In the genomic region with DNA sequence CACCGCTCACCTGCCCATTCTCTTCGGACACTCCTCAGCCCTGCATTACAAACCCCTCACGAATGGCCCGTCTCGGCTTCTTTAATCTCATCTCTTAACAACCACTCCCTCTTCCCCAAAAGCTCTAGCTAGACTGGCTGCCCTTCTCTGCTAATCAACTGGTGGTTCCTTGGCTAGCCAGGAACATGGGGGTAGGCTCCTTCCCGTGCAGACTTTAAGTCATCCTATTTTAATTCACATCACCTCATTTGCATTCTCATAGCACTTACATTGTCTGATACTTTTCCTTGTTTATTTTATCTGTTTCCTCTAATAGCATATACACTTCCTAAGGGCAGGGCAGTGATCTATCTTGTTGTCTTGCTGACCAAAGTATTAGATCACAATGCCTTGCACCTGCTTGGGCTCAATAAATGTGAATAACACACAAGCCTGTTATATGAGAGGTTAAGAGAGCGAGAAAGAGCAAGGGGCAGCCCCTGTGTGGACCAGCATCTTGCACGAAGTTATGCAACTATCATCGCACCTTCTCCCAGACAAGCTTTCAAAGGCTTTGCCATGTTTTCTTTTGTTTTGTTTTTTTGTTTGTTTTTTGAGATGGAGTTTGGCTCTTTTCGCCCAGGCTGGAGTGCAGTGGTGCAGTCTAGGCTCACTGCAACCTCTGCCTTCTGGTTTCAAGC, we compare ENCODE assay signal across 1 cellular context.
TF ChIP-seq lines count a peak whose summit lies in the region.

No MANE protein-coding gene starts in this region.

TF ChIP-seq in WTC11, 78 proteins besides CTCF, POLR2A, EP300 and RAD21 (continued from another document):
- TF ChIP-seq USF2 (CRISPR knock-in tag; IDR thresholded peaks at IDR 0.05) (no peak), JAZF1 (CRISPR knock-in tag; IDR thresholded peaks at IDR 0.05) (no peak), ATF6 (CRISPR knock-in tag; IDR thresholded peaks at IDR 0.05) (no peak), SP1 (CRISPR knock-in tag; conservative IDR thresholded peaks at IDR 0.05) (0 out of 2 replicates have a peak, but pooled peaks have one; percentile 18), E2F1 (CRISPR knock-in tag; IDR thresholded peaks at IDR 0.05) (no peak), GABPB1 (CRISPR knock-in tag; IDR thresholded peaks at IDR 0.05) (no peak)
